Comparison of ENCODE assay signal across 26 cellular contexts in genomic region chr5:135216813-135217154, GRCh38.
"Had no signal": no experiment of that assay in that cellular context is flagged by ENCODE, and none has a peak within 500 bp of the region (broad histone marks: within the 10 kb centered on the region; RNA-seq: fewer than 3 reads in every experiment).

No MANE protein-coding gene starts in this region.

- H3K27me3 ChIP-seq: ascending aorta, body of pancreas, SJSA1 had no signal

- H3K4me3 ChIP-seq: ascending aorta, body of pancreas, SJSA1 had no signal

- DNase-seq: activated CD4-positive, alpha-beta T cell treated with anti-CD3 and anti-CD28 coated beads for 1 hour; activated CD4-positive, alpha-beta T cell treated with anti-CD3 and anti-CD28 coated beads, Interleukin-2, amount 10 ng/mL, durations not matched to agents 24 days and 14 days; activated CD4-positive, alpha-beta T cell treated with anti-CD3 and anti-CD28 coated beads, Interleukin-2, amount 50 U/mL, for 48 hours; activated effector memory CD4-positive, alpha-beta T cell treated with Interleukin-2 at 50 U/mL for 16 hours; activated naive CD4-positive, alpha-beta T cell treated with Interleukin-2 at 50 U/mL for 16 hours; activated naive CD8-positive, alpha-beta T cell treated with anti-CD3 and anti-CD28 coated beads, Interleukin-2, amount 50 U/mL, for 24 hours; activated T-cell treated with anti-CD3 and anti-CD28 coated beads, Interleukin-2, amount 50 U/mL, for 24 hours; amniotic stem cell; body of pancreas; NCI-H1092; NCI-H146; NCI-H187 treated with DMSO at 0.1 percent for 48 hours; NCI-H2081 treated with DMSO at 0.1 percent for 48 hours; NCI-H2171 treated with DMSO at 0.1 percent for 48 hours; NCI-H510A treated with DMSO at 0.1 percent for 48 hours; NCI-H69; PC-3; SHP77; SW 1271 had no signal

- H3K9me3 ChIP-seq: ascending aorta, body of pancreas, SJSA1 had no signal

- H3K4me2 ChIP-seq: KMS-11 had no signal

- H3K27ac ChIP-seq: ascending aorta, body of pancreas, KMS-11, SJSA1 had no signal

- H3K36me3 ChIP-seq: ascending aorta, SJSA1 had no signal

- H3K4me1 ChIP-seq: body of pancreas, SJSA1 had no signal

- ATAC-seq: activated CD8-positive, alpha-beta memory T cell treated with anti-CD3 and anti-CD28 coated beads, Interleukin-2, amount 10 ng/mL, durations not matched to agents 7 days and 5 days; activated naive CD4-positive, alpha-beta T cell treated with anti-CD3 and anti-CD28 coated beads, Interleukin-2, amount 50 U/mL, for 72 hours; activated naive CD8-positive, alpha-beta T cell treated with anti-CD3 and anti-CD28 coated beads, Interleukin-2, amount 50 U/mL, for 24 hours; body of pancreas; PC-3; SK-N-SH treated with all-trans-retinoic acid at 6 μM for 48 hours; WTC11 had no signal
